Comparison of ENCODE assay signal across 6 cellular contexts in genomic region chr1:153679337-153680119, GRCh38. TPM values are rescaled to one million over a fixed set of nuclear protein-coding genes. Genes with fewer than 3 reads are reported as not detected.
DNase-seq lines count a peak whose midpoint lies in the region; ATAC-seq lines count a peak whose summit lies in the region.

No MANE protein-coding gene starts in this region.

- DNase-seq in NCI-H1417 (lab: John Stamatoyannopoulos, UW) (peak in 2 of 3 experiments; percentile 65 to 67), NCI-H1417 treated with DMSO at 0.1 percent for 48 hours (lab: John Stamatoyannopoulos, UW) (no peak), NCI-H2196 treated with DMSO at 0.1 percent for 48 hours (lab: John Stamatoyannopoulos, UW; ENCODE audit: unreplicated experiment) (no peak)

- no peak overlapping the region for H3K9ac ChIP-seq in rectal smooth muscle tissue (ENCODE audit: low read length)

- no peak overlapping the region for H3K27ac ChIP-seq in ectodermal cell (ENCODE audit: insufficient read depth, low read depth, low read length, poor library complexity, severe bottlenecking)
- peak overlapping the region; percentile 8 for H3K27ac ChIP-seq in rectal smooth muscle tissue (ENCODE audit: low read depth, low read length)

- H3K36me3 ChIP-seq in ectodermal cell (ENCODE audit: control insufficient read depth, insufficient read depth, low read length) (no peaks in the 10 kb centered on the region), rectal smooth muscle tissue (ENCODE audit: control insufficient read depth, insufficient read depth, low read length) (no peaks in the 10 kb centered on the region)

- ATAC-seq in HG02759 (IDR thresholded peaks at IDR 0.05; ENCODE audit: unreplicated experiment) = no peak

- peaks cover 48% of the 10 kb centered on the region for H3K27me3 ChIP-seq in ectodermal cell (ENCODE audit: control insufficient read depth, insufficient read depth, low read length, poor library complexity, severe bottlenecking)
- H3K27me3 ChIP-seq in rectal smooth muscle tissue (ENCODE audit: control insufficient read depth, insufficient read depth, low read length) = peaks cover 11% of the 10 kb centered on the region

- WGBS in ectodermal cell, 2 experiments = 1% methylated on average over 73 of the region's 73 CpGs

- no peaks in the 10 kb centered on the region for H3K9me3 ChIP-seq in ectodermal cell (ENCODE audit: control insufficient read depth, low read length)

- H3K4me1 ChIP-seq in ectodermal cell (ENCODE audit: control insufficient read depth, insufficient read depth, low read length) (no peaks in the 10 kb centered on the region), rectal smooth muscle tissue (ENCODE audit: control insufficient read depth, insufficient read depth, low read length) (peaks cover 7% of the 10 kb centered on the region)

- H3K4me3 ChIP-seq in ectodermal cell (ENCODE audit: insufficient read depth, low read depth, low read length) = peak overlapping the region; percentile 38
- peak overlapping the region; percentile 66 for H3K4me3 ChIP-seq in rectal smooth muscle tissue (ENCODE audit: low read length)

RNA-seq across cellular contexts. Expression of gene NPR1, which starts 1.0 kb away (rescaled TPM):
- polyA plus RNA-seq in ectodermal cell (2013, experiment 1 of 4) = 0.63 TPM
- 0.43 TPM for polyA plus RNA-seq in ectodermal cell (2013, experiment 2 of 4)
- polyA plus RNA-seq in ectodermal cell (2013, experiment 3 of 4) = 0.37 TPM
- polyA plus RNA-seq in ectodermal cell (2013, experiment 4 of 4) = 0.24 TPM

RNA-seq across cellular contexts. Expression of gene ILF2, which starts 8.7 kb away (rescaled TPM):
- polyA plus RNA-seq in ectodermal cell (2013, experiment 1 of 4) = 464 TPM
- 424 TPM for polyA plus RNA-seq in ectodermal cell (2013, experiment 2 of 4)
- 375 TPM for polyA plus RNA-seq in ectodermal cell (2013, experiment 3 of 4)
- 419 TPM for polyA plus RNA-seq in ectodermal cell (2013, experiment 4 of 4)

RNA-seq across cellular contexts. Expression of gene SNAPIN, which starts 21.0 kb away (rescaled TPM):
- polyA plus RNA-seq in ectodermal cell (2013, experiment 1 of 4) = 35.0 TPM
- polyA plus RNA-seq in ectodermal cell (2013, experiment 2 of 4) = 39.7 TPM
- 43.8 TPM for polyA plus RNA-seq in ectodermal cell (2013, experiment 3 of 4)
- polyA plus RNA-seq in ectodermal cell (2013, experiment 4 of 4) = 44.1 TPM

RNA-seq across cellular contexts. Expression of gene CHTOP, which starts 45.7 kb away (rescaled TPM):
- polyA plus RNA-seq in ectodermal cell (2013, experiment 1 of 4) = 141 TPM
- 153 TPM for polyA plus RNA-seq in ectodermal cell (2013, experiment 2 of 4)
- polyA plus RNA-seq in ectodermal cell (2013, experiment 3 of 4) = 117 TPM
- polyA plus RNA-seq in ectodermal cell (2013, experiment 4 of 4) = 130 TPM

RNA-seq across cellular contexts. Expression of gene INTS3, which starts 48.3 kb away (rescaled TPM):
- polyA plus RNA-seq in ectodermal cell (2013, experiment 1 of 4) = 82.7 TPM
- 82.9 TPM for polyA plus RNA-seq in ectodermal cell (2013, experiment 2 of 4)
- polyA plus RNA-seq in ectodermal cell (2013, experiment 3 of 4) = 67.3 TPM
- polyA plus RNA-seq in ectodermal cell (2013, experiment 4 of 4) = 75.3 TPM

Comparison
In these comparisons a context has a peak if more than half of its experiments do, and no peak if none do; other contexts are left out.
1. DNase-seq: peak in NCI-H1417 (2 of 3); none in NCI-H1417 treated with DMSO at 0.1 percent for 48 hours (single experiment) and NCI-H2196 treated with DMSO at 0.1 percent for 48 hours (single experiment).